Comparison of ENCODE assay signal across 17 cellular contexts in genomic region chr4:10492486-10492885, GRCh38.
"Had no signal": no experiment of that assay in that cellular context is flagged by ENCODE, and none has a peak within 500 bp of the region (broad histone marks: within the 10 kb centered on the region; RNA-seq: fewer than 3 reads in every experiment).

No MANE protein-coding gene starts in this region.

- H3K9me3 ChIP-seq: esophagus squamous epithelium, left ventricle myocardium inferior, lower lobe of right lung, neutrophil, spleen, tibial nerve, upper lobe of right lung, vagina had no signal

- DNase-seq: esophagus squamous epithelium; foreskin keratinocyte; immature natural killer cell; left ventricle myocardium inferior; lower lobe of right lung; midbrain; spleen; stimulated activated CD4-positive, alpha-beta T cell treated with anti-CD3 and anti-CD28 coated beads, Interleukin-15, amount 100 ng/mL, for 24 hours; stimulated activated CD4-positive, alpha-beta T cell treated with anti-CD3 and anti-CD28 coated beads, Interleukin-1b, Interleukin-23, amount 100 ng/mL, for 48 hours; stimulated activated CD4-positive, alpha-beta T cell treated with anti-CD3 and anti-CD28 coated beads, Interleukin-4, amount 100 ng/mL, for 24 hours; upper lobe of right lung had no signal

- ATAC-seq: foreskin keratinocyte; lower lobe of right lung; natural killer cell treated with Interleukin-12 subunit alpha and Interleukin-12 subunit beta and Interleukin-15 and Interleukin-18, amount 100 ng/mL, for 72 hours; sciatic nerve; stimulated activated memory B cell treated with anti-CD40 and anti-IgM and Interleukin-4, amounts not matched to agents 10 μg/mL and 1 μg/mL and 100 μg/mL, for 72 hours; upper lobe of right lung had no signal

- H3K27ac ChIP-seq: esophagus squamous epithelium, foreskin keratinocyte, left ventricle myocardium inferior, lower lobe of right lung, neutrophil, spleen, tibial nerve, upper lobe of right lung, vagina had no signal

- H3K27me3 ChIP-seq: neutrophil, spleen, tibial nerve, upper lobe of right lung, vagina had no signal

- H3K4me1 ChIP-seq: esophagus squamous epithelium, foreskin keratinocyte, left ventricle myocardium inferior, lower lobe of right lung, spleen, tibial nerve, upper lobe of right lung, vagina had no signal

- H3K36me3 ChIP-seq: esophagus squamous epithelium, left ventricle myocardium inferior, lower lobe of right lung, neutrophil, spleen, tibial nerve, upper lobe of right lung, vagina had no signal

- H3K4me3 ChIP-seq: esophagus squamous epithelium, left ventricle myocardium inferior, lower lobe of right lung, spleen, tibial nerve, upper lobe of right lung, vagina had no signal
